In the genomic region with DNA sequence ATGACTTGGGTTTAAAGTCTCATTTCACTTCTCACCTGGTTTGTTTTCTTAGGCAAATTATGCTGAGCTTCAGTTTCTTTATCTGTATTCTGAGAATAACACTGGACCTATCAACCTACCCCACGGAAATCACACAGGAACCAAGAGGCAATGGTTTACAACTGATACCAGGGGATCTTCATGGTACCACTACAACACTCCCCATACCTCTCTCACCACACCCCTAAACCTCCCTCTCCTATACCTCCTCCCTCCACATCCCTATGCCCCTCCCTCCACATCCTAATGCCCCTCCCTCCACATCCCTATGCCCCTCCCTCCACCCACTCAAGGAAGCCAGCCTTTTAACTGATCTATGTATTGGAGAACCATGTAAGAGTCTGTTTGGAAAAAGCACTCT, we compare ENCODE assay signal across 11 cellular contexts. TPM values are rescaled to one million over a fixed set of nuclear protein-coding genes. Genes with fewer than 3 reads are reported as not detected.
DNase-seq lines count a peak whose midpoint lies in the region; ATAC-seq and TF ChIP-seq lines count a peak whose summit lies in the region.
"Had no signal": no experiment of that assay in that cellular context is flagged by ENCODE, and none has a peak within 500 bp of the region (broad histone marks: within the 10 kb centered on the region; RNA-seq: fewer than 3 reads in every experiment).

No MANE protein-coding gene starts in this region.

- peaks cover 34% of the 10 kb centered on the region for H3K36me3 Mint-ChIP-seq in T-helper 2 cell treated with Interferon-gamma antibody and Interleukin-4, amounts not matched to agents 5 μg/mL and 100 μg/mL, for 36 hours (ENCODE audit: low read depth)

- no peak for TF ChIP-seq POLR2A in Peyer's patch (IDR thresholded peaks at IDR 0.05)

- H2AFZ ChIP-seq in OCI-LY1 (ENCODE audit: low read length), result no peak overlapping the region

- H3K4me1 ChIP-seq in OCI-LY1 (ENCODE audit: insufficient read depth, low read length, severe bottlenecking) (peaks cover 24% of the 10 kb centered on the region), Peyer's patch (no peaks in the 10 kb centered on the region)

- H4K20me1 ChIP-seq in OCI-LY1 (ENCODE audit: insufficient read depth, low read length), result no peaks in the 10 kb centered on the region

- H3K36me3 ChIP-seq in OCI-LY1 (ENCODE audit: insufficient read depth, low read length) (peaks cover 80% of the 10 kb centered on the region), Peyer's patch (peaks cover 0 to 55% (median 0%) of the 10 kb centered on the region in 3 donors)

- H3K27ac ChIP-seq in OCI-LY1 (ENCODE audit: low read depth, low read length, poor library complexity, severe bottlenecking) (peak overlapping the region; percentile 81), coronary artery (no peak overlapping the region), Peyer's patch (no peak overlapping the region)
- H3K27ac ChIP-seq: brain microvascular endothelial cell had no signal

- no peaks in the 10 kb centered on the region for H3K27me3 Mint-ChIP-seq in T-helper 2 cell treated with Interferon-gamma antibody and Interleukin-4, amounts not matched to agents 5 μg/mL and 100 μg/mL, for 36 hours (ENCODE audit: low read depth)

- no peaks in the 10 kb centered on the region for H3K79me2 ChIP-seq in OCI-LY1 (ENCODE audit: insufficient read depth, low read length)

- DNase-seq in CMK (ENCODE audit: low read depth) (peak; percentile 41), coronary artery (ENCODE audit: low spot score) (no peak), HuH-7 (ENCODE audit: low spot score) (no peak), Peyer's patch (no peak)
- DNase-seq in T-helper 2 cell treated with Interferon-gamma antibody and Interleukin-4, amounts not matched to agents 5 μg/mL and 100 μg/mL, for 36 hours (ENCODE audit: low spot score), result no peak
- DNase-seq: brain microvascular endothelial cell; NK-92 treated with Interleukin-12 subunit alpha and Interleukin-12 subunit beta, amount 100 ng/mL, for 24 hours; stimulated activated CD4-positive, alpha-beta T cell treated with anti-CD3 and anti-CD28 coated beads, Interleukin-4, amount 100 ng/mL, for 24 hours had no signal

- H3K27me3 ChIP-seq in OCI-LY1 (ENCODE audit: insufficient read depth, low read length) (no peaks in the 10 kb centered on the region), Peyer's patch (no peaks in the 10 kb centered on the region)
- H3K27me3 ChIP-seq: brain microvascular endothelial cell had no signal

- H3K4me3 ChIP-seq in OCI-LY1 (ENCODE audit: low read depth, low read length, poor library complexity, severe bottlenecking) (no peak overlapping the region), coronary artery (no peak overlapping the region), Peyer's patch (no peak overlapping the region)

- no peaks in the 10 kb centered on the region for H3K9me2 ChIP-seq in OCI-LY1 (ENCODE audit: low read depth, low read length)

- no peak for TF ChIP-seq CTCF in OCI-LY1 (IDR thresholded peaks at IDR 0.05; ENCODE audit: low read length)
- TF ChIP-seq CTCF in coronary artery (IDR thresholded peaks at IDR 0.05), result no peak
- no peak for TF ChIP-seq CTCF in Peyer's patch (IDR thresholded peaks at IDR 0.05)

- no peaks in the 10 kb centered on the region for H3K9me3 ChIP-seq in OCI-LY1 (ENCODE audit: low read length)
- H3K9me3 ChIP-seq in Peyer's patch, result no peaks in the 10 kb centered on the region

- no peak overlapping the region for H3K4me3 Mint-ChIP-seq in T-helper 2 cell treated with Interferon-gamma antibody and Interleukin-4, amounts not matched to agents 5 μg/mL and 100 μg/mL, for 36 hours

- no peak overlapping the region for H3K27ac Mint-ChIP-seq in T-helper 2 cell treated with Interferon-gamma antibody and Interleukin-4, amounts not matched to agents 5 μg/mL and 100 μg/mL, for 36 hours

- no peaks in the 10 kb centered on the region for H3F3A ChIP-seq in OCI-LY1 (ENCODE audit: insufficient read depth, low read length)

- peak overlapping the region; percentile 40; the same call in 1 of the 2 replicates for H3K4me2 ChIP-seq in OCI-LY1 (ENCODE audit: low read length)

- H3K9me3 Mint-ChIP-seq in T-helper 2 cell treated with Interferon-gamma antibody and Interleukin-4, amounts not matched to agents 5 μg/mL and 100 μg/mL, for 36 hours, result no peaks in the 10 kb centered on the region

- H3K4me1 Mint-ChIP-seq in T-helper 2 cell treated with Interferon-gamma antibody and Interleukin-4, amounts not matched to agents 5 μg/mL and 100 μg/mL, for 36 hours (ENCODE audit: low read depth), result peaks cover 4% of the 10 kb centered on the region

- no peak overlapping the region for H3K9ac ChIP-seq in OCI-LY1 (ENCODE audit: low read length)

- ATAC-seq in GM19035 (IDR thresholded peaks at IDR 0.05; ENCODE audit: unreplicated experiment) (peak; percentile 50), HG02973 (IDR thresholded peaks at IDR 0.05; ENCODE audit: unreplicated experiment) (peak; percentile 72)

RNA-seq across cellular contexts. Expression of a gene that starts 9.9 kb away (rescaled TPM):
- 10 to 100 TPM; 18.4 to 68.5 (median 23.8) TPM for total RNA-seq in Peyer's patch
